ENCODE assay signal across 8 cellular contexts in genomic region chr5:178130576-178131445, GRCh38. TPM values are rescaled to one million over a fixed set of nuclear protein-coding genes. Genes with fewer than 3 reads are reported as not detected.
DNase-seq lines count a peak whose midpoint lies in the region; ATAC-seq and TF ChIP-seq lines count a peak whose summit lies in the region.

TSS of gene RMND5B (plus strand) at chr5:178131014. CDS start at chr5:178138120, 7,106 bp downstream.

- H3K9ac ChIP-seq in smooth muscle cell (ENCODE audit: low read depth), result peak within 1 kb of the TSS; percentile 71

- peak within 1 kb of the TSS; percentile 46; the same call in 1 of the 2 replicates for H3K27ac ChIP-seq in ACC112 (ENCODE audit: low read depth, low read length)
- H3K27ac ChIP-seq in smooth muscle cell (ENCODE audit: low read depth), result peak within 1 kb of the TSS; percentile 62

- H3K4me1 ChIP-seq in ACC112 (ENCODE audit: control insufficient read depth, insufficient read depth, low read length, unreplicated experiment) (no peaks in the 10 kb centered on the region), smooth muscle cell (ENCODE audit: low read depth) (peaks cover 13% of the 10 kb centered on the region)

- no peaks in the 10 kb centered on the region for H3K27me3 ChIP-seq in ACC112 (ENCODE audit: insufficient read depth, low read length)
- H3K27me3 ChIP-seq in smooth muscle cell (ENCODE audit: low read depth), result no peaks in the 10 kb centered on the region

- ATAC-seq in GM18861 (IDR thresholded peaks at IDR 0.05; ENCODE audit: unreplicated experiment) (peak; percentile 80), HG03066 (IDR thresholded peaks at IDR 0.05; ENCODE audit: low read depth, unreplicated experiment) (peak; percentile 85), activated B cell treated with CpG ODN at 0.5 μM for 24 hours (ENCODE audit: low read depth) (peak; percentile 89)

- H3K27ac Mint-ChIP-seq in activated B cell treated with CpG ODN at 0.5 μM for 24 hours, result peak within 1 kb of the TSS; percentile 74
- H3K27ac Mint-ChIP-seq in immature natural killer cell, result peak within 1 kb of the TSS; percentile 51 to 88 (median 74)

- H3K79me2 ChIP-seq in ACC112 (ENCODE audit: control insufficient read depth, insufficient read depth, low read length, unreplicated experiment), result peaks cover 4% of the 10 kb centered on the region
- no peaks in the 10 kb centered on the region for H3K79me2 ChIP-seq in smooth muscle cell (ENCODE audit: low read depth)

- TF ChIP-seq CTCF in activated B cell treated with CpG ODN at 0.5 μM for 24 hours (IDR thresholded peaks at IDR 0.05), result no peak
- no peak for TF ChIP-seq CTCF in cardiac fibroblast (IDR thresholded peaks at IDR 0.05; ENCODE audit: low read depth, low read length)
- no peak for TF ChIP-seq CTCF in smooth muscle cell (IDR thresholded peaks at IDR 0.05; ENCODE audit: borderline replicate concordance, insufficient read depth, poor library complexity, severe bottlenecking)

- H3K9me3 Mint-ChIP-seq in activated B cell treated with CpG ODN at 0.5 μM for 24 hours (no peaks in the 10 kb centered on the region), immature natural killer cell (no peaks in the 10 kb centered on the region)

- H3K36me3 Mint-ChIP-seq in activated B cell treated with CpG ODN at 0.5 μM for 24 hours (ENCODE audit: low read depth) (peaks cover 26% of the 10 kb centered on the region), immature natural killer cell (peaks cover 0 to 15% (median 6%) of the 10 kb centered on the region in 3 donors)

- H3K36me3 ChIP-seq in ACC112 (ENCODE audit: insufficient read depth, low read length), result no peaks in the 10 kb centered on the region
- H3K36me3 ChIP-seq in smooth muscle cell (ENCODE audit: low read depth), result no peaks in the 10 kb centered on the region

- peak within 1 kb of the TSS; percentile 97 for H2AFZ ChIP-seq in ACC112 (ENCODE audit: low read length, unreplicated experiment)
- H2AFZ ChIP-seq in smooth muscle cell (ENCODE audit: low read depth), result peak within 1 kb of the TSS; percentile 93

- H4K20me1 ChIP-seq in smooth muscle cell (ENCODE audit: low read depth), result no peaks in the 10 kb centered on the region

- H3K4me3 Mint-ChIP-seq in activated B cell treated with CpG ODN at 0.5 μM for 24 hours (peak within 1 kb of the TSS; percentile 85), immature natural killer cell (peak within 1 kb of the TSS; percentile 73 to 79 (median 78))

- DNase-seq in NCI-H2227 (lab: John Stamatoyannopoulos, UW; ENCODE audit: unreplicated experiment), result peak; percentile 89
- peak; percentile 86 for DNase-seq in activated B cell treated with CpG ODN at 0.5 μM for 24 hours
- DNase-seq in cardiac fibroblast (ENCODE audit: low read depth in 2 of 2), result peak; percentile 76 to 84
- DNase-seq in immature natural killer cell, result peak; percentile 83 to 86 (median 84)
- peak; percentile 72 for DNase-seq in smooth muscle cell (lab: John Stamatoyannopoulos, UW; ENCODE audit: unreplicated experiment)

- WGBS in smooth muscle cell (ENCODE audit: low lambda C conversion rate), result 2% methylated on average over 81 of the region's 102 CpGs

- peak within 1 kb of the TSS; percentile 90 for H3K4me2 ChIP-seq in smooth muscle cell

- CTCF ChIA-PET in activated B cell treated with CpG ODN at 0.5 μM for 24 hours (lab: Charles Lee), result interaction anchor here (2.0 to 3.0 kb wide), 2 partner anchors 10 to 55 kb away, joined by 10 to 12 read pairs; no protein-coding TSS in a partner anchor

- no peaks in the 10 kb centered on the region for H3K9me3 ChIP-seq in smooth muscle cell (replicated peaks; ENCODE audit: low read depth)

- H3K27me3 Mint-ChIP-seq in activated B cell treated with CpG ODN at 0.5 μM for 24 hours, result no peaks in the 10 kb centered on the region
- peaks cover 6 to 12% (median 9%) of the 10 kb centered on the region in 3 donors for H3K27me3 Mint-ChIP-seq in immature natural killer cell (ENCODE audit: low read depth in 3 of 3)

- H3K4me3 ChIP-seq in ACC112 (ENCODE audit: low read depth, low read length) (peak within 1 kb of the TSS; percentile 98), cardiac fibroblast (replicated peaks in 1 of 2; ENCODE audit: low read depth in 2 of 2, low read length in 2 of 2) (peak within 1 kb of the TSS; percentile 73 to 75), smooth muscle cell (peak within 1 kb of the TSS; percentile 74)

- H3F3A ChIP-seq in smooth muscle cell (ENCODE audit: low read depth), result no peaks in the 10 kb centered on the region

- H3K4me1 Mint-ChIP-seq in activated B cell treated with CpG ODN at 0.5 μM for 24 hours, result peaks cover 21% of the 10 kb centered on the region
- peaks cover 10 to 18% of the 10 kb centered on the region in 2 donors for H3K4me1 Mint-ChIP-seq in immature natural killer cell

- POLR2A ChIA-PET in activated B cell treated with CpG ODN at 0.5 μM for 24 hours (lab: Charles Lee), result interaction anchor here (1.1 to 3.8 kb wide), 6 partner anchors 9 to 73 kb away, joined by 3 to 28 read pairs (median 12); partner anchors contain the start of genes HNRNPAB and N4BP3

- intact Hi-C loops in activated B cell treated with CpG ODN at 0.5 μM for 24 hours (cut with micrococcal nuclease), result loop anchor here (1.0 to 5.0 kb wide), 4 partner anchors 10 to 1491 kb away; partner anchors contain the start of genes HNRNPH1, N4BP3 and NHP2

RNA-seq across cellular contexts. Expression of gene RMND5B, which starts in this region (rescaled TPM):
- total RNA-seq in activated B cell treated with CpG ODN at 0.5 μM for 24 hours, result 42.4 and 57.2 TPM in 2 replicates
- polyA plus RNA-seq in immature natural killer cell, result 10 to 100 TPM; 10.0 to 12.4 (median 11.8) TPM
- 8.9 and 20.8 TPM in 2 replicates for total RNA-seq in smooth muscle cell
- 17.2 and 18.2 TPM in 2 replicates for polyA plus RNA-seq in smooth muscle cell

Comparison
In these comparisons a context has a peak if more than half of its experiments do, and no peak if none do; other contexts are left out.
1. Peak in every context shown above with its lines: DNase-seq, ATAC-seq, H3K4me3 ChIP-seq and H3K27ac ChIP-seq.